Comparison of ENCODE assay signal across 10 cellular contexts in genomic region chr1:101081496-101082282, GRCh38. TPM values are rescaled to one million over a fixed set of nuclear protein-coding genes. Genes with fewer than 3 reads are reported as not detected.
DNase-seq lines count a peak whose midpoint lies in the region; ATAC-seq lines count a peak whose summit lies in the region.
"Had no signal": no experiment of that assay in that cellular context is flagged by ENCODE, and none has a peak within 500 bp of the region (broad histone marks: within the 10 kb centered on the region; RNA-seq: fewer than 3 reads in every experiment).

No MANE protein-coding gene starts in this region.

- H3K4me1 ChIP-seq in SJCRH30: no peaks in the 10 kb centered on the region

- H3K36me3 ChIP-seq in SJCRH30: no peaks in the 10 kb centered on the region

- no peaks in the 10 kb centered on the region for H3K27me3 ChIP-seq in SJCRH30
- H3K27me3 ChIP-seq: cardiac muscle cell had no signal

- H3K27ac ChIP-seq in SJCRH30: no peak overlapping the region
- H3K27ac ChIP-seq: cardiac muscle cell had no signal

- ATAC-seq in GM19043 (IDR thresholded peaks at IDR 0.05; ENCODE audit: low read depth, unreplicated experiment) (peak; percentile 76), HG03442 (IDR thresholded peaks at IDR 0.05; ENCODE audit: unreplicated experiment) (peak; percentile 90), HG02623 (IDR thresholded peaks at IDR 0.05; ENCODE audit: unreplicated experiment) (no peak)

- H3K4me3 ChIP-seq in SJCRH30: no peak overlapping the region
- H3K4me3 ChIP-seq: cardiac muscle cell, skin epidermis had no signal

- peak; percentile 27 for DNase-seq in activated effector memory CD4-positive, alpha-beta T cell treated with Interleukin-2 at 50 U/mL for 16 hours
- peak; percentile 8 to 41 for DNase-seq in stimulated activated CD4-positive, alpha-beta T cell treated with anti-CD3 and anti-CD28 coated beads, Interleukin-4, amount 100 ng/mL, for 48 hours (ENCODE audit: low read depth in 2 of 2)
- DNase-seq in NCI-H146 (lab: John Stamatoyannopoulos, UW) (no peak), SJCRH30 (no peak), anterior cingulate cortex (lab: John Stamatoyannopoulos, UW) (no peak)

- no peaks in the 10 kb centered on the region for H3K9me3 ChIP-seq in SJCRH30 (replicated peaks)

RNA-seq across cellular contexts. Expression of gene DPH5, which starts 56.1 kb away (rescaled TPM):
- total RNA-seq in SJCRH30 (2014; rRNA removed; shearing (Covaris generic)): 41.4 TPM in 2 replicates

Comparison
In these comparisons a context has a peak if more than half of its experiments do, and no peak if none do; other contexts are left out.
1. DNase-seq: peak in activated effector memory CD4-positive, alpha-beta T cell treated with Interleukin-2 at 50 U/mL for 16 hours (single experiment) and stimulated activated CD4-positive, alpha-beta T cell treated with anti-CD3 and anti-CD28 coated beads, Interleukin-4, amount 100 ng/mL, for 48 hours (2 of 2); none in NCI-H146 (single experiment), SJCRH30 (0 of 2) and anterior cingulate cortex (0 of 58).